ENCODE assay signal across 8 cellular contexts in genomic region chr20:38447931-38448675, GRCh38. TPM values are rescaled to one million over a fixed set of nuclear protein-coding genes. Genes with fewer than 3 reads are reported as not detected.
DNase-seq lines count a peak whose midpoint lies in the region; ATAC-seq and TF ChIP-seq lines count a peak whose summit lies in the region.

No MANE protein-coding gene starts in this region.

- H3K27me3 Mint-ChIP-seq in WTC11 (ENCODE audit: low read depth), result no peaks in the 10 kb centered on the region

- 87 to 89% methylated on average over 10 of the region's 10 CpGs for WGBS in thyroid gland, 2 donors

- H3K4me1 Mint-ChIP-seq in WTC11, result peaks cover 13% of the 10 kb centered on the region

- no peaks in the 10 kb centered on the region for H3K9me3 Mint-ChIP-seq in WTC11

- CTCF ChIA-PET in WTC11 (lab: Charles Lee), result interaction anchor here (1.4 to 2.8 kb wide), 3 partner anchors 13 to 25 kb away, joined by 3 to 65 read pairs (median 38); partner anchors contain the start of genes RALGAPB and SNHG17

- peak overlapping the region; percentile 81 for H3K4me2 ChIP-seq in DND-41 (ENCODE audit: insufficient read depth, low read length)

- peaks cover 20% of the 10 kb centered on the region for H3K79me2 ChIP-seq in DND-41 (ENCODE audit: insufficient read depth, low read length)

- no peaks in the 10 kb centered on the region for H3K27me3 ChIP-seq in DND-41 (ENCODE audit: insufficient read depth, low read length, poor library complexity)
- no peaks in the 10 kb centered on the region for H3K27me3 ChIP-seq in BE2C
- H3K27me3 ChIP-seq in thyroid gland, result no peaks in the 10 kb centered on the region

- TF ChIP-seq CTCF in DND-41 (IDR thresholded peaks at IDR 0.05; ENCODE audit: borderline replicate concordance, extremely low read depth, low read length, poor library complexity, severe bottlenecking) (no peak), WTC11 (IDR thresholded peaks at IDR 0.05) (no peak), mucosa of descending colon (IDR thresholded peaks at IDR 0.05) (no peak), BE2C (IDR thresholded peaks at IDR 0.05; ENCODE audit: low read depth, low read length) (no peak), thyroid gland (IDR thresholded peaks at IDR 0.05) (no peak), foreskin fibroblast (IDR thresholded peaks at IDR 0.05; ENCODE audit: low read depth, low read length) (no peak)

- TF ChIP-seq POLR2A in thyroid gland (IDR thresholded peaks at IDR 0.05), result no peak

- peak overlapping the region; percentile 78 for H3K4me3 Mint-ChIP-seq in WTC11

- peaks cover 20% of the 10 kb centered on the region for H3K36me3 ChIP-seq in DND-41 (ENCODE audit: insufficient read depth, low read length)
- H3K36me3 ChIP-seq in mucosa of descending colon (ENCODE audit: low read depth), result no peaks in the 10 kb centered on the region
- H3K36me3 ChIP-seq in BE2C, result peaks cover 10% of the 10 kb centered on the region
- H3K36me3 ChIP-seq in thyroid gland, result peaks cover 8 to 13% of the 10 kb centered on the region in 2 donors

- H2AFZ ChIP-seq in DND-41 (ENCODE audit: low read depth, low read length), result no peak overlapping the region

- intact Hi-C loops in mucosa of descending colon (cut with DNase I, micrococcal nuclease) (no loop called here), thyroid gland (cut with DNase I) (loop anchor here (2.0 kb wide), 1 partner anchor 17 kb away; no protein-coding TSS in a partner anchor)

- H3K9me3 ChIP-seq in DND-41 (ENCODE audit: insufficient read depth, low read length, severe bottlenecking) (no peaks in the 10 kb centered on the region), mucosa of descending colon (no peaks in the 10 kb centered on the region), BE2C (no peaks in the 10 kb centered on the region), thyroid gland (no peaks in the 10 kb centered on the region)

- DNase-seq in DND-41, result no peak
- DNase-seq in WTC11 (ENCODE audit: low spot score), result no peak
- DNase-seq in mucosa of descending colon, result peak in 2 of 3 donors; percentile 24 to 33
- no peak for DNase-seq in BE2C
- DNase-seq in thyroid gland, result no peak
- DNase-seq in foreskin fibroblast, result no peak
- DNase-seq in stimulated activated CD4-positive, alpha-beta T cell treated with anti-CD3 and anti-CD28 coated beads, Interleukin-4, amount 100 ng/mL, for 4 hours, result no peak

- H3K4me3 ChIP-seq in DND-41 (ENCODE audit: low read depth in 1 of 2, low read length in 2 of 2) (peak overlapping the region in 1 of 2 experiments; percentile 88; a peak in 2 of 4 replicates), mucosa of descending colon (no peak overlapping the region), BE2C (ENCODE audit: low read depth, low read length) (no peak overlapping the region), thyroid gland (replicated peaks in 1 of 3) (no peak overlapping the region), foreskin fibroblast (ENCODE audit: low read depth in 1 of 2, low read length in 2 of 2) (no peak overlapping the region)

- H3K36me3 Mint-ChIP-seq in WTC11, result peaks cover 20% of the 10 kb centered on the region

- ATAC-seq in DND-41 (ENCODE audit: insufficient read depth, low read depth) (0 out of 3 replicates have a peak, but pooled peaks have one; percentile 18), HG03342 (IDR thresholded peaks at IDR 0.05; ENCODE audit: unreplicated experiment) (peak; percentile 42), WTC11 (no peak), mucosa of descending colon (peak; percentile 50)

- H4K20me1 ChIP-seq in DND-41 (ENCODE audit: insufficient read depth, low read length), result no peaks in the 10 kb centered on the region

- POLR2A ChIA-PET in WTC11 (lab: Charles Lee), result interaction anchor here (2.8 kb wide), 1 partner anchor 13 kb away, joined by 21 read pairs; the partner anchor contains the start of gene SNHG17

- peak overlapping the region; percentile 96 for H3K9ac ChIP-seq in DND-41 (ENCODE audit: low read depth, low read length)

- peak overlapping the region; percentile 41 for H3K27ac ChIP-seq in DND-41 (ENCODE audit: low read length)
- no peak overlapping the region for H3K27ac ChIP-seq in thyroid gland

- peak overlapping the region; percentile 60 for H3K27ac Mint-ChIP-seq in WTC11

- peaks cover 27% of the 10 kb centered on the region for H3K4me1 ChIP-seq in DND-41 (ENCODE audit: insufficient read depth, low read length)
- H3K4me1 ChIP-seq in mucosa of descending colon (ENCODE audit: low read depth), result peaks cover 16% of the 10 kb centered on the region
- no peaks in the 10 kb centered on the region for H3K4me1 ChIP-seq in BE2C
- peaks cover 8 to 15% of the 10 kb centered on the region in 2 donors for H3K4me1 ChIP-seq in thyroid gland

TF ChIP-seq in WTC11, 78 proteins besides CTCF, POLR2A, EP300 and RAD21:
- TF ChIP-seq NFYB (CRISPR knock-in tag; conservative IDR thresholded peaks at IDR 0.05; ENCODE audit: low read depth) (no peak), ZNF317 (CRISPR knock-in tag; IDR thresholded peaks at IDR 0.05; ENCODE audit: borderline replicate concordance, low read depth) (no peak), GABPB1 (CRISPR knock-in tag; IDR thresholded peaks at IDR 0.05) (0 out of 2 replicates have a peak, but pooled peaks have one; percentile 32), ZNF121 (CRISPR knock-in tag; IDR thresholded peaks at IDR 0.05) (no peak), NR1H2 (CRISPR knock-in tag; IDR thresholded peaks at IDR 0.05) (no peak), ATF2 (CRISPR knock-in tag; IDR thresholded peaks at IDR 0.05; ENCODE audit: borderline replicate concordance, low read depth) (no peak), NR2C2 (CRISPR knock-in tag; IDR thresholded peaks at IDR 0.05) (no peak), ELF4 (CRISPR knock-in tag; IDR thresholded peaks at IDR 0.05; ENCODE audit: low read depth) (no peak)

RNA-seq across cellular contexts. Expression of gene SNHG17, which starts 13.0 kb away (rescaled TPM):
- 52.0 to 71.6 TPM (median 57.4 TPM) in 3 replicates for total RNA-seq in WTC11 (2021)
- total RNA-seq in mucosa of descending colon, result 10 to 100 TPM; 25.9 to 28.7 (median 26.3) TPM
- 150 TPM for polyA plus RNA-seq in BE2C (2012; ENCODE audit: insufficient read depth, insufficient read length, low read depth)
- total RNA-seq in thyroid gland, result 10 to 100 TPM; 13.3 to 38.4 (median 18.7) TPM

RNA-seq across cellular contexts. Expression of gene RALGAPB, which starts 24.5 kb away (rescaled TPM):
- 29.4 to 36.7 TPM (median 31.4 TPM) in 3 replicates for total RNA-seq in WTC11 (2021)
- total RNA-seq in mucosa of descending colon, result 10 to 100 TPM; 37.7 to 44.1 (median 43.0) TPM
- 25.5 TPM for polyA plus RNA-seq in BE2C (2012; ENCODE audit: insufficient read depth, insufficient read length, low read depth)
- 10 to 100 TPM; 53.6 to 79.8 (median 62.1) TPM for total RNA-seq in thyroid gland

Comparison
In these comparisons a context has a peak if more than half of its experiments do, and no peak if none do; other contexts are left out.
1. DNase-seq: peak in mucosa of descending colon (2 of 3); none in DND-41 (single experiment), WTC11 (single experiment), BE2C (single experiment), thyroid gland (0 of 2), foreskin fibroblast (0 of 2) and stimulated activated CD4-positive, alpha-beta T cell treated with anti-CD3 and anti-CD28 coated beads, Interleukin-4, amount 100 ng/mL, for 4 hours (0 of 2).